16 cellular contexts compared by ENCODE assay signal in the genomic region with DNA sequence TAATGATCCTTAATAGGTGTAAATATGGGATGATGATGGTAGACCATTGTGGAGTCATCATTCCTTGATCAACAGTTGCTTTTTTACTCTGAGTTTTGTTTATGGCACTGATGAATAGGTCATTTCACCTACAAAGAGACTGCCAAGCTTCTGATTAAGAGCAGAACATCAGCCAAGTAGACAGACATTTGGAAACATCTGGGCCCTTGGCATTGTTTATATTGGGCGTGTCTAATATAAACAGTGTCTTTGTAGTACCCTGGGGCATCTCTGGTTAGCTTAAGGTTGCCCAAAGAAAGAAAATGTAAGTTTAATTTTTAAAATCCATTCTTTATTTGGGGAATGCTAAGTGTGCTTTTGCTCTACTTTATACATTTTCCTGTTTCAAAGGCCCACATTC.
DNase-seq lines count a peak whose midpoint lies in the region; ATAC-seq and TF ChIP-seq lines count a peak whose summit lies in the region.
"Had no signal": no experiment of that assay in that cellular context is flagged by ENCODE, and none has a peak within 500 bp of the region (broad histone marks: within the 10 kb centered on the region; RNA-seq: fewer than 3 reads in every experiment).

No MANE protein-coding gene starts in this region.

- ATAC-seq in GM23338 (no peak), RWPE2 (ENCODE audit: low read depth) (peak; percentile 42; the same call in 1 of the 3 replicates), HG03280 (IDR thresholded peaks at IDR 0.05; ENCODE audit: unreplicated experiment) (no peak)
- ATAC-seq: Panc1 had no signal

- H3K9me3 Mint-ChIP-seq in GM23338, result no peaks in the 10 kb centered on the region
- no peaks in the 10 kb centered on the region for H3K9me3 Mint-ChIP-seq in activated naive CD8-positive, alpha-beta T cell treated with anti-CD3 and anti-CD28 coated beads for 36 hours
- H3K9me3 Mint-ChIP-seq: H9 had no signal

- H3K36me3 ChIP-seq in GM23338 (ENCODE audit: insufficient read depth), result no peaks in the 10 kb centered on the region
- H3K36me3 ChIP-seq in RWPE2 (ENCODE audit: low read depth), result no peaks in the 10 kb centered on the region

- H4K20me1 ChIP-seq in GM23338 (replicated peaks; ENCODE audit: insufficient read depth), result peaks cover 7% of the 10 kb centered on the region; the same call in 1 of the 2 replicates

- TF ChIP-seq CTCF in GM23338 (conservative IDR thresholded peaks at IDR 0.05; ENCODE audit: low read depth in 2 of 2) (no peak), RWPE2 (IDR thresholded peaks at IDR 0.05; ENCODE audit: poor library complexity, severe bottlenecking) (no peak)

- peaks cover 21% of the 10 kb centered on the region for H3K4me1 Mint-ChIP-seq in GM23338
- no peaks in the 10 kb centered on the region for H3K4me1 Mint-ChIP-seq in activated naive CD8-positive, alpha-beta T cell treated with anti-CD3 and anti-CD28 coated beads for 36 hours
- H3K4me1 Mint-ChIP-seq: IgD-negative memory B cell had no signal

- H3K27me3 ChIP-seq in GM23338 (ENCODE audit: insufficient read depth), result no peaks in the 10 kb centered on the region
- H3K27me3 ChIP-seq in RWPE2 (ENCODE audit: insufficient read depth, poor library complexity, severe bottlenecking), result no peaks in the 10 kb centered on the region

- H3K4me3 ChIP-seq in GM23338 (no peak overlapping the region), RWPE2 (ENCODE audit: severe bottlenecking) (no peak overlapping the region)

- peaks cover 9% of the 10 kb centered on the region for H3K4me1 ChIP-seq in GM23338 (ENCODE audit: insufficient read depth)
- H3K4me1 ChIP-seq in RWPE2 (ENCODE audit: insufficient read depth, poor library complexity, severe bottlenecking), result no peaks in the 10 kb centered on the region
- H3K4me1 ChIP-seq: Caco-2 had no signal

- H3K36me3 Mint-ChIP-seq in GM23338 (ENCODE audit: low read depth), result peaks cover 6% of the 10 kb centered on the region
- no peaks in the 10 kb centered on the region for H3K36me3 Mint-ChIP-seq in activated naive CD8-positive, alpha-beta T cell treated with anti-CD3 and anti-CD28 coated beads for 36 hours

- H3K27ac Mint-ChIP-seq in GM23338, result no peak overlapping the region
- H3K27ac Mint-ChIP-seq in activated naive CD8-positive, alpha-beta T cell treated with anti-CD3 and anti-CD28 coated beads for 36 hours, result no peak overlapping the region
- H3K27ac Mint-ChIP-seq: IgD-negative memory B cell had no signal

- no peak overlapping the region for H3K4me3 Mint-ChIP-seq in GM23338
- H3K4me3 Mint-ChIP-seq in activated naive CD8-positive, alpha-beta T cell treated with anti-CD3 and anti-CD28 coated beads for 36 hours, result no peak overlapping the region
- H3K4me3 Mint-ChIP-seq: H9, IgD-negative memory B cell had no signal

- no peak overlapping the region for H2AFZ ChIP-seq in GM23338

- no peak overlapping the region for H3K4me2 ChIP-seq in GM23338

- H3K27ac ChIP-seq in GM23338 (ENCODE audit: low read depth) (peak overlapping the region; percentile 40; the same call in 1 of the 2 replicates), RWPE2 (ENCODE audit: poor library complexity, severe bottlenecking) (no peak overlapping the region)

- peaks cover 7% of the 10 kb centered on the region for H3K27me3 Mint-ChIP-seq in GM23338 (ENCODE audit: insufficient read depth, low read depth, poor library complexity)
- H3K27me3 Mint-ChIP-seq in activated naive CD8-positive, alpha-beta T cell treated with anti-CD3 and anti-CD28 coated beads for 36 hours, result peaks cover 5% of the 10 kb centered on the region
- H3K27me3 Mint-ChIP-seq: IgD-negative memory B cell had no signal

- no peaks in the 10 kb centered on the region for H3K9me2 ChIP-seq in GM23338 (ENCODE audit: insufficient read depth)

- DNase-seq in EH (ENCODE audit: low read depth) (peak; percentile 8), GM23338 (ENCODE audit: low spot score) (no peak), RWPE2 (ENCODE audit: low spot score) (no peak), fibroblast of gingiva (ENCODE audit: low read depth) (peak; percentile 47), cerebellar nuclear complex (lab: John Stamatoyannopoulos, UW) (no peak)
- DNase-seq in activated naive CD8-positive, alpha-beta T cell treated with anti-CD3 and anti-CD28 coated beads for 36 hours, result no peak
- no peak for DNase-seq in activated CD4-positive, alpha-beta T cell treated with anti-CD3 and anti-CD28 coated beads for 1 hour
- DNase-seq: C1 segment of cervical spinal cord, Caco-2, DMS153, H9, NCI-H187 treated with DMSO at 0.1 percent for 48 hours, Right ventricle myocardium superior had no signal

- H3K79me2 ChIP-seq in GM23338 (replicated peaks; ENCODE audit: insufficient read depth), result peaks cover 11% of the 10 kb centered on the region

- no peaks in the 10 kb centered on the region for H3F3A ChIP-seq in GM23338 (replicated peaks; ENCODE audit: low read depth)

- H3K9me3 ChIP-seq in RWPE2 (ENCODE audit: severe bottlenecking), result no peaks in the 10 kb centered on the region
- H3K9me3 ChIP-seq: Caco-2 had no signal

TF ChIP-seq in GM23338, 12 proteins besides CTCF, POLR2A, EP300 and RAD21 (continues in another document):
- TF ChIP-seq EZH2phosphoT487 (IDR thresholded peaks at IDR 0.05; ENCODE audit: unreplicated experiment) (no peak), ZNF114 (CRISPR knock-in tag; IDR thresholded peaks at IDR 0.05) (no peak), POLR2AphosphoS5 (IDR thresholded peaks at IDR 0.05; ENCODE audit: low read depth) (no peak), EZH2 (IDR thresholded peaks at IDR 0.05; ENCODE audit: low read depth, unreplicated experiment) (no peak), JUNB (IDR thresholded peaks at IDR 0.05; ENCODE audit: unreplicated experiment) (no peak), ZNF331 (CRISPR knock-in tag; IDR thresholded peaks at IDR 0.05; ENCODE audit: low read depth) (no peak), STAT1 (IDR thresholded peaks at IDR 0.05; ENCODE audit: unreplicated experiment) (no peak), ETS1 (IDR thresholded peaks at IDR 0.05) (no peak), NANOG (IDR thresholded peaks at IDR 0.05; ENCODE audit: borderline replicate concordance) (no peak)
- TF ChIP-seq, protein P1, sequence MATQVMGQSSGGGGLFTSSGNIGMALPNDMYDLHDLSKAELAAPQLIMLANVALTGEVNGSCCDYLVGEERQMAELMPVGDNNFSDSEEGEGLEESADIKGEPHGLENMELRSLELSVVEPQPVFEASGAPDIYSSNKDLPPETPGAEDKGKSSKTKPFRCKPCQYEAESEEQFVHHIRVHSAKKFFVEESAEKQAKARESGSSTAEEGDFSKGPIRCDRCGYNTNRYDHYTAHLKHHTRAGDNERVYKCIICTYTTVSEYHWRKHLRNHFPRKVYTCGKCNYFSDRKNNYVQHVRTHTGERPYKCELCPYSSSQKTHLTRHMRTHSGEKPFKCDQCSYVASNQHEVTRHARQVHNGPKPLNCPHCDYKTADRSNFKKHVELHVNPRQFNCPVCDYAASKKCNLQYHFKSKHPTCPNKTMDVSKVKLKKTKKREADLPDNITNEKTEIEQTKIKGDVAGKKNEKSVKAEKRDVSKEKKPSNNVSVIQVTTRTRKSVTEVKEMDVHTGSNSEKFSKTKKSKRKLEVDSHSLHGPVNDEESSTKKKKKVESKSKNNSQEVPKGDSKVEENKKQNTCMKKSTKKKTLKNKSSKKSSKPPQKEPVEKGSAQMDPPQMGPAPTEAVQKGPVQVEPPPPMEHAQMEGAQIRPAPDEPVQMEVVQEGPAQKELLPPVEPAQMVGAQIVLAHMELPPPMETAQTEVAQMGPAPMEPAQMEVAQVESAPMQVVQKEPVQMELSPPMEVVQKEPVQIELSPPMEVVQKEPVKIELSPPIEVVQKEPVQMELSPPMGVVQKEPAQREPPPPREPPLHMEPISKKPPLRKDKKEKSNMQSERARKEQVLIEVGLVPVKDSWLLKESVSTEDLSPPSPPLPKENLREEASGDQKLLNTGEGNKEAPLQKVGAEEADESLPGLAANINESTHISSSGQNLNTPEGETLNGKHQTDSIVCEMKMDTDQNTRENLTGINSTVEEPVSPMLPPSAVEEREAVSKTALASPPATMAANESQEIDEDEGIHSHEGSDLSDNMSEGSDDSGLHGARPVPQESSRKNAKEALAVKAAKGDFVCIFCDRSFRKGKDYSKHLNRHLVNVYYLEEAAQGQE (IDR thresholded peaks at IDR 0.05; ENCODE audit: unreplicated experiment), result no peak

Comparison
In these comparisons a context has a peak if more than half of its experiments do, and no peak if none do; other contexts are left out.
1. DNase-seq: peak in EH (single experiment) and fibroblast of gingiva (single experiment); none in GM23338 (single experiment), RWPE2 (single experiment), cerebellar nuclear complex (0 of 2), activated naive CD8-positive, alpha-beta T cell treated with anti-CD3 and anti-CD28 coated beads for 36 hours (single experiment) and activated CD4-positive, alpha-beta T cell treated with anti-CD3 and anti-CD28 coated beads for 1 hour (single experiment).